10 cellular contexts compared by ENCODE assay signal in the genomic region with DNA sequence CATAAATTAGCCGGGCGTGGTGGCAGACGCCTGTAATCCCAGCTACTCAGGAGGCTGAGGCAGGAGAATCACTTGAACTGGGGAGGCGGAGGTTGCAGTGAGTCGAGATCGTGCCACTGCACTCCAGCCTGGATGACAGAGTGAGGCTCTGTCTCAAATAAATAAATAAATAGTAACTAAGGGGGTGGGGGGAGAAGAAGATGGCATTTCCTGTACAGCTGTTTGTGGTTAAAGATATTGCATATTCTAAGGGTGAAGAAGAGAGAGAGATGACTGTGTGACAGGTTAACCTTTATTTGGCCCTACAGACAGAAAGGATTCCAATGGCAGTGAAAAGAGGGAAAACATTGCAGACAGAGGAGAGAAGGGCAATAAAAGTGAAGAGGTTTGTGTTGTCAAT. TPM values are rescaled to one million over a fixed set of nuclear protein-coding genes. Genes with fewer than 3 reads are reported as not detected.
DNase-seq lines count a peak whose midpoint lies in the region; ATAC-seq lines count a peak whose summit lies in the region.
"Had no signal": no experiment of that assay in that cellular context is flagged by ENCODE, and none has a peak within 500 bp of the region (broad histone marks: within the 10 kb centered on the region; RNA-seq: fewer than 3 reads in every experiment).

No MANE protein-coding gene starts in this region.

- DNase-seq in DMS53 (lab: John Stamatoyannopoulos, UW) (peak; percentile 10), HS-5 (ENCODE audit: low read depth) (peak; percentile 13), RPMI7951 (ENCODE audit: low read depth) (peak; percentile 57), epidermal melanocyte (ENCODE audit: insufficient read length, low spot score) (peak; percentile 13), non-pigmented ciliary epithelial cell (ENCODE audit: low read depth) (peak; percentile 19)

- peak; percentile 79 for ATAC-seq in GM18909 (IDR thresholded peaks at IDR 0.05; ENCODE audit: poor library complexity, unreplicated experiment)
- peak; percentile 61 for ATAC-seq in GM21723 (IDR thresholded peaks at IDR 0.05; ENCODE audit: unreplicated experiment)
- peak; percentile 77 for ATAC-seq in HG03039 (IDR thresholded peaks at IDR 0.05; ENCODE audit: unreplicated experiment)

RNA-seq across cellular contexts. Expression of gene TASL, which starts 9.5 kb away (rescaled TPM):
- not detected in 2 replicates for total RNA-seq in RPMI7951 (2014; rRNA removed; shearing (Covaris generic))
- total RNA-seq: dermis blood vessel endothelial cell, H7 had no signal

Comparison
In these comparisons a context has a peak if more than half of its experiments do, and no peak if none do; other contexts are left out.
1. Peak in every context shown above with its lines: DNase-seq and ATAC-seq.